Comparison of ENCODE assay signal across 22 cellular contexts in genomic region chr6:49888742-49889431, GRCh38. TPM values are rescaled to one million over a fixed set of nuclear protein-coding genes. Genes with fewer than 3 reads are reported as not detected.
"Had no signal": no experiment of that assay in that cellular context is flagged by ENCODE, and none has a peak within 500 bp of the region (broad histone marks: within the 10 kb centered on the region; RNA-seq: fewer than 3 reads in every experiment).

No MANE protein-coding gene starts in this region.

- H3K36me3 ChIP-seq: left ventricle myocardium inferior, neutrophil, ovary, prostate gland, tibial nerve had no signal

- DNase-seq: activated CD4-positive, alpha-beta memory T cell treated with anti-CD3 and anti-CD28 coated beads for 36 hours; activated CD4-positive, alpha-beta T cell treated with anti-CD3 and anti-CD28 coated beads for 48 hours; activated effector memory CD4-positive, alpha-beta T cell treated with Interleukin-2 at 50 U/mL for 16 hours; activated naive CD4-positive, alpha-beta T cell treated with anti-CD3 and anti-CD28 coated beads for 36 hours; activated T-cell treated with anti-CD3 and anti-CD28 coated beads, Interleukin-2, amount 50 U/mL, for 72 hours; amygdala; body of pancreas; dermis blood vessel endothelial cell; effector memory CD4-positive, alpha-beta T cell; foreskin melanocyte; glutamatergic neuron; hippocampal formation; left ventricle myocardium inferior; mammary epithelial cell; ovary; right cardiac atrium; stimulated activated CD4-positive, alpha-beta T cell treated with anti-CD3 and anti-CD28 coated beads, Interleukin-1b, Interleukin-23, amount 100 ng/mL, for 48 hours; T-helper 9 cell had no signal

- H3K27ac ChIP-seq: body of pancreas, left ventricle myocardium inferior, neutrophil, ovary, prostate gland, tibial nerve had no signal

- H3K9me3 ChIP-seq: body of pancreas, neutrophil, ovary, prostate gland had no signal

- H3K4me3 ChIP-seq: body of pancreas, left ventricle myocardium inferior, ovary, prostate gland, tibial nerve had no signal

- ATAC-seq: activated T-cell treated with anti-CD3 and anti-CD28 coated beads, Interleukin-2, amount 50 U/mL, for 72 hours; body of pancreas; esophagus mucosa; right cardiac atrium had no signal

- H3K27me3 ChIP-seq: body of pancreas, neutrophil, ovary, tibial nerve had no signal

- H3K4me1 ChIP-seq: body of pancreas, left ventricle myocardium inferior, prostate gland, tibial nerve had no signal

RNA-seq across cellular contexts. Expression of gene CRISP1, which starts 22.6 kb away (rescaled TPM):
- polyA plus RNA-seq: mammary epithelial cell, ovary, right cardiac atrium had no signal
